Comparison of ENCODE assay signal across 1 cellular context in the genomic region with DNA sequence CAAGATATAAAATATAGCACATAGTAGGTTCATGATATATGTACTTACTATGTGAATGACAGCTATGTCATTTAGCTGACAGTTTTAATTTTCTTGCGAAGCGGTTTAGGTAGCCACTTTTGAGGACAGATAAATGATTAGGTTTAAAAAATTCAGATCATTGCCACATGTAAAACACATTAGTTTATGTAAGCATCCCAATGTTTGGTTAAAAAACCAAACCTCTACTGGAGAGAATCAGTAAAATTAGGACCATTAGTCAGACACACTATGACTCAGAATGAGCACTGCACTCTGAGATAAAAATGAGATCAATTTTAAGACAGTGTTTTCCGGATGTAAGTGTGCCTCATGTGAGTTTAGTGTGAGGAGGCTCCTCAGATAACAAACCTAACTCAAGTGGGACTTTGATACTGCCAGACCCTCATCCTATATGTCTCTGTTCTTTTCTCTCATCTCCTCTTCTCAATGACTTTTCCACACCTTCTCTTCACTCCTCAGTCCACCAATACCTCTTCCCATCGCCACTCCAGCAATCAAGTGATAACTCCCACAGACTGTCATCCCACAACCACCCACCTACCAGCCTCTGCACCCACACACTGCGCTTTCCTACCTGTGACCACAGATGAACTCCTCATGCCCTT.
A peak's percentile ranks its signal among the peaks of the same experiment; 100 is the strongest.
TF ChIP-seq lines count a peak whose summit lies in the region.

No MANE protein-coding gene starts in this region.

TF ChIP-seq in K562, 482 proteins besides CTCF, POLR2A, EP300 and RAD21 (continued from another document and continues in another):
- TF ChIP-seq, protein P1, sequence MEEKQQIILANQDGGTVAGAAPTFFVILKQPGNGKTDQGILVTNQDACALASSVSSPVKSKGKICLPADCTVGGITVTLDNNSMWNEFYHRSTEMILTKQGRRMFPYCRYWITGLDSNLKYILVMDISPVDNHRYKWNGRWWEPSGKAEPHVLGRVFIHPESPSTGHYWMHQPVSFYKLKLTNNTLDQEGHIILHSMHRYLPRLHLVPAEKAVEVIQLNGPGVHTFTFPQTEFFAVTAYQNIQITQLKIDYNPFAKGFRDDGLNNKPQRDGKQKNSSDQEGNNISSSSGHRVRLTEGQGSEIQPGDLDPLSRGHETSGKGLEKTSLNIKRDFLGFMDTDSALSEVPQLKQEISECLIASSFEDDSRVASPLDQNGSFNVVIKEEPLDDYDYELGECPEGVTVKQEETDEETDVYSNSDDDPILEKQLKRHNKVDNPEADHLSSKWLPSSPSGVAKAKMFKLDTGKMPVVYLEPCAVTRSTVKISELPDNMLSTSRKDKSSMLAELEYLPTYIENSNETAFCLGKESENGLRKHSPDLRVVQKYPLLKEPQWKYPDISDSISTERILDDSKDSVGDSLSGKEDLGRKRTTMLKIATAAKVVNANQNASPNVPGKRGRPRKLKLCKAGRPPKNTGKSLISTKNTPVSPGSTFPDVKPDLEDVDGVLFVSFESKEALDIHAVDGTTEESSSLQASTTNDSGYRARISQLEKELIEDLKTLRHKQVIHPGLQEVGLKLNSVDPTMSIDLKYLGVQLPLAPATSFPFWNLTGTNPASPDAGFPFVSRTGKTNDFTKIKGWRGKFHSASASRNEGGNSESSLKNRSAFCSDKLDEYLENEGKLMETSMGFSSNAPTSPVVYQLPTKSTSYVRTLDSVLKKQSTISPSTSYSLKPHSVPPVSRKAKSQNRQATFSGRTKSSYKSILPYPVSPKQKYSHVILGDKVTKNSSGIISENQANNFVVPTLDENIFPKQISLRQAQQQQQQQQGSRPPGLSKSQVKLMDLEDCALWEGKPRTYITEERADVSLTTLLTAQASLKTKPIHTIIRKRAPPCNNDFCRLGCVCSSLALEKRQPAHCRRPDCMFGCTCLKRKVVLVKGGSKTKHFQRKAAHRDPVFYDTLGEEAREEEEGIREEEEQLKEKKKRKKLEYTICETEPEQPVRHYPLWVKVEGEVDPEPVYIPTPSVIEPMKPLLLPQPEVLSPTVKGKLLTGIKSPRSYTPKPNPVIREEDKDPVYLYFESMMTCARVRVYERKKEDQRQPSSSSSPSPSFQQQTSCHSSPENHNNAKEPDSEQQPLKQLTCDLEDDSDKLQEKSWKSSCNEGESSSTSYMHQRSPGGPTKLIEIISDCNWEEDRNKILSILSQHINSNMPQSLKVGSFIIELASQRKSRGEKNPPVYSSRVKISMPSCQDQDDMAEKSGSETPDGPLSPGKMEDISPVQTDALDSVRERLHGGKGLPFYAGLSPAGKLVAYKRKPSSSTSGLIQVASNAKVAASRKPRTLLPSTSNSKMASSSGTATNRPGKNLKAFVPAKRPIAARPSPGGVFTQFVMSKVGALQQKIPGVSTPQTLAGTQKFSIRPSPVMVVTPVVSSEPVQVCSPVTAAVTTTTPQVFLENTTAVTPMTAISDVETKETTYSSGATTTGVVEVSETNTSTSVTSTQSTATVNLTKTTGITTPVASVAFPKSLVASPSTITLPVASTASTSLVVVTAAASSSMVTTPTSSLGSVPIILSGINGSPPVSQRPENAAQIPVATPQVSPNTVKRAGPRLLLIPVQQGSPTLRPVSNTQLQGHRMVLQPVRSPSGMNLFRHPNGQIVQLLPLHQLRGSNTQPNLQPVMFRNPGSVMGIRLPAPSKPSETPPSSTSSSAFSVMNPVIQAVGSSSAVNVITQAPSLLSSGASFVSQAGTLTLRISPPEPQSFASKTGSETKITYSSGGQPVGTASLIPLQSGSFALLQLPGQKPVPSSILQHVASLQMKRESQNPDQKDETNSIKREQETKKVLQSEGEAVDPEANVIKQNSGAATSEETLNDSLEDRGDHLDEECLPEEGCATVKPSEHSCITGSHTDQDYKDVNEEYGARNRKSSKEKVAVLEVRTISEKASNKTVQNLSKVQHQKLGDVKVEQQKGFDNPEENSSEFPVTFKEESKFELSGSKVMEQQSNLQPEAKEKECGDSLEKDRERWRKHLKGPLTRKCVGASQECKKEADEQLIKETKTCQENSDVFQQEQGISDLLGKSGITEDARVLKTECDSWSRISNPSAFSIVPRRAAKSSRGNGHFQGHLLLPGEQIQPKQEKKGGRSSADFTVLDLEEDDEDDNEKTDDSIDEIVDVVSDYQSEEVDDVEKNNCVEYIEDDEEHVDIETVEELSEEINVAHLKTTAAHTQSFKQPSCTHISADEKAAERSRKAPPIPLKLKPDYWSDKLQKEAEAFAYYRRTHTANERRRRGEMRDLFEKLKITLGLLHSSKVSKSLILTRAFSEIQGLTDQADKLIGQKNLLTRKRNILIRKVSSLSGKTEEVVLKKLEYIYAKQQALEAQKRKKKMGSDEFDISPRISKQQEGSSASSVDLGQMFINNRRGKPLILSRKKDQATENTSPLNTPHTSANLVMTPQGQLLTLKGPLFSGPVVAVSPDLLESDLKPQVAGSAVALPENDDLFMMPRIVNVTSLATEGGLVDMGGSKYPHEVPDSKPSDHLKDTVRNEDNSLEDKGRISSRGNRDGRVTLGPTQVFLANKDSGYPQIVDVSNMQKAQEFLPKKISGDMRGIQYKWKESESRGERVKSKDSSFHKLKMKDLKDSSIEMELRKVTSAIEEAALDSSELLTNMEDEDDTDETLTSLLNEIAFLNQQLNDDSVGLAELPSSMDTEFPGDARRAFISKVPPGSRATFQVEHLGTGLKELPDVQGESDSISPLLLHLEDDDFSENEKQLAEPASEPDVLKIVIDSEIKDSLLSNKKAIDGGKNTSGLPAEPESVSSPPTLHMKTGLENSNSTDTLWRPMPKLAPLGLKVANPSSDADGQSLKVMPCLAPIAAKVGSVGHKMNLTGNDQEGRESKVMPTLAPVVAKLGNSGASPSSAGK (IDR thresholded peaks at IDR 0.05): peak; percentile 57
- TF ChIP-seq RBM25 (IDR thresholded peaks at IDR 0.05; ENCODE audit: low read depth, low read length, severe bottlenecking): peak; percentile 47
- peak; percentile 96 for TF ChIP-seq JUN (IDR thresholded peaks at IDR 0.05; ENCODE audit: borderline replicate concordance, low read depth, low read length)
- no peak for TF ChIP-seq JUN (CRISPR knock-in tag; IDR thresholded peaks at IDR 0.05; ENCODE audit: borderline replicate concordance)
- TF ChIP-seq, protein P2, sequence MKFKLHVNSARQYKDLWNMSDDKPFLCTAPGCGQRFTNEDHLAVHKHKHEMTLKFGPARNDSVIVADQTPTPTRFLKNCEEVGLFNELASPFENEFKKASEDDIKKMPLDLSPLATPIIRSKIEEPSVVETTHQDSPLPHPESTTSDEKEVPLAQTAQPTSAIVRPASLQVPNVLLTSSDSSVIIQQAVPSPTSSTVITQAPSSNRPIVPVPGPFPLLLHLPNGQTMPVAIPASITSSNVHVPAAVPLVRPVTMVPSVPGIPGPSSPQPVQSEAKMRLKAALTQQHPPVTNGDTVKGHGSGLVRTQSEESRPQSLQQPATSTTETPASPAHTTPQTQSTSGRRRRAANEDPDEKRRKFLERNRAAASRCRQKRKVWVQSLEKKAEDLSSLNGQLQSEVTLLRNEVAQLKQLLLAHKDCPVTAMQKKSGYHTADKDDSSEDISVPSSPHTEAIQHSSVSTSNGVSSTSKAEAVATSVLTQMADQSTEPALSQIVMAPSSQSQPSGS (CRISPR knock-in tag; IDR thresholded peaks at IDR 0.05): no peak
- TF ChIP-seq ZFPM2 (CRISPR knock-in tag; IDR thresholded peaks at IDR 0.05): no peak
- TF ChIP-seq SMARCC2 (IDR thresholded peaks at IDR 0.05; ENCODE audit: low read depth): peak; percentile 96
- no peak for TF ChIP-seq BRD4 (IDR thresholded peaks at IDR 0.05)
- TF ChIP-seq, protein P3, sequence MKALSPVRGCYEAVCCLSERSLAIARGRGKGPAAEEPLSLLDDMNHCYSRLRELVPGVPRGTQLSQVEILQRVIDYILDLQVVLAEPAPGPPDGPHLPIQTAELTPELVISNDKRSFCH (CRISPR knock-in tag; IDR thresholded peaks at IDR 0.05): no peak
- TF ChIP-seq, protein P3 (tag; IDR thresholded peaks at IDR 0.05): no peak
- TF ChIP-seq, protein P4, sequence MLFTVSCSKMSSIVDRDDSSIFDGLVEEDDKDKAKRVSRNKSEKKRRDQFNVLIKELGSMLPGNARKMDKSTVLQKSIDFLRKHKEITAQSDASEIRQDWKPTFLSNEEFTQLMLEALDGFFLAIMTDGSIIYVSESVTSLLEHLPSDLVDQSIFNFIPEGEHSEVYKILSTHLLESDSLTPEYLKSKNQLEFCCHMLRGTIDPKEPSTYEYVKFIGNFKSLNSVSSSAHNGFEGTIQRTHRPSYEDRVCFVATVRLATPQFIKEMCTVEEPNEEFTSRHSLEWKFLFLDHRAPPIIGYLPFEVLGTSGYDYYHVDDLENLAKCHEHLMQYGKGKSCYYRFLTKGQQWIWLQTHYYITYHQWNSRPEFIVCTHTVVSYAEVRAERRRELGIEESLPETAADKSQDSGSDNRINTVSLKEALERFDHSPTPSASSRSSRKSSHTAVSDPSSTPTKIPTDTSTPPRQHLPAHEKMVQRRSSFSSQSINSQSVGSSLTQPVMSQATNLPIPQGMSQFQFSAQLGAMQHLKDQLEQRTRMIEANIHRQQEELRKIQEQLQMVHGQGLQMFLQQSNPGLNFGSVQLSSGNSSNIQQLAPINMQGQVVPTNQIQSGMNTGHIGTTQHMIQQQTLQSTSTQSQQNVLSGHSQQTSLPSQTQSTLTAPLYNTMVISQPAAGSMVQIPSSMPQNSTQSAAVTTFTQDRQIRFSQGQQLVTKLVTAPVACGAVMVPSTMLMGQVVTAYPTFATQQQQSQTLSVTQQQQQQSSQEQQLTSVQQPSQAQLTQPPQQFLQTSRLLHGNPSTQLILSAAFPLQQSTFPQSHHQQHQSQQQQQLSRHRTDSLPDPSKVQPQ (CRISPR knock-in tag; IDR thresholded peaks at IDR 0.05; ENCODE audit: borderline replicate concordance): no peak
- TF ChIP-seq TOE1 (IDR thresholded peaks at IDR 0.05; ENCODE audit: borderline replicate concordance): peak; percentile 49; the same call in 1 of the 2 replicates
- TF ChIP-seq TOE1 (CRISPR knock-in tag; IDR thresholded peaks at IDR 0.05; ENCODE audit: borderline replicate concordance, low read depth): no peak
- TF ChIP-seq ZNF644 (tag; IDR thresholded peaks at IDR 0.05; ENCODE audit: low read depth): no peak
- no peak for TF ChIP-seq ZBTB17 (CRISPR knock-in tag; IDR thresholded peaks at IDR 0.05)
- TF ChIP-seq MTF1 (CRISPR knock-in tag; IDR thresholded peaks at IDR 0.05; ENCODE audit: borderline replicate concordance): no peak
- TF ChIP-seq, protein P5, sequence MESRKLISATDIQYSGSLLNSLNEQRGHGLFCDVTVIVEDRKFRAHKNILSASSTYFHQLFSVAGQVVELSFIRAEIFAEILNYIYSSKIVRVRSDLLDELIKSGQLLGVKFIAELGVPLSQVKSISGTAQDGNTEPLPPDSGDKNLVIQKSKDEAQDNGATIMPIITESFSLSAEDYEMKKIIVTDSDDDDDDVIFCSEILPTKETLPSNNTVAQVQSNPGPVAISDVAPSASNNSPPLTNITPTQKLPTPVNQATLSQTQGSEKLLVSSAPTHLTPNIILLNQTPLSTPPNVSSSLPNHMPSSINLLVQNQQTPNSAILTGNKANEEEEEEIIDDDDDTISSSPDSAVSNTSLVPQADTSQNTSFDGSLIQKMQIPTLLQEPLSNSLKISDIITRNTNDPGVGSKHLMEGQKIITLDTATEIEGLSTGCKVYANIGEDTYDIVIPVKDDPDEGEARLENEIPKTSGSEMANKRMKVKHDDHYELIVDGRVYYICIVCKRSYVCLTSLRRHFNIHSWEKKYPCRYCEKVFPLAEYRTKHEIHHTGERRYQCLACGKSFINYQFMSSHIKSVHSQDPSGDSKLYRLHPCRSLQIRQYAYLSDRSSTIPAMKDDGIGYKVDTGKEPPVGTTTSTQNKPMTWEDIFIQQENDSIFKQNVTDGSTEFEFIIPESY (CRISPR knock-in tag; IDR thresholded peaks at IDR 0.05): no peak
- no peak for TF ChIP-seq MED1 (CRISPR knock-in tag; IDR thresholded peaks at IDR 0.05; ENCODE audit: borderline replicate concordance)
- peak; percentile 18 for TF ChIP-seq POLR2B (IDR thresholded peaks at IDR 0.05; ENCODE audit: low read depth, partially characterized antibody)
- TF ChIP-seq CREM (IDR thresholded peaks at IDR 0.05; ENCODE audit: low read depth): peak; percentile 63
- no peak for TF ChIP-seq SMARCA5 (IDR thresholded peaks at IDR 0.05)
- TF ChIP-seq HNRNPK (IDR thresholded peaks at IDR 0.05; ENCODE audit: low read depth, low read length, poor library complexity, severe bottlenecking): no peak
- peak; percentile 87 for TF ChIP-seq NCOR1 (IDR thresholded peaks at IDR 0.05)
- TF ChIP-seq, protein P6, sequence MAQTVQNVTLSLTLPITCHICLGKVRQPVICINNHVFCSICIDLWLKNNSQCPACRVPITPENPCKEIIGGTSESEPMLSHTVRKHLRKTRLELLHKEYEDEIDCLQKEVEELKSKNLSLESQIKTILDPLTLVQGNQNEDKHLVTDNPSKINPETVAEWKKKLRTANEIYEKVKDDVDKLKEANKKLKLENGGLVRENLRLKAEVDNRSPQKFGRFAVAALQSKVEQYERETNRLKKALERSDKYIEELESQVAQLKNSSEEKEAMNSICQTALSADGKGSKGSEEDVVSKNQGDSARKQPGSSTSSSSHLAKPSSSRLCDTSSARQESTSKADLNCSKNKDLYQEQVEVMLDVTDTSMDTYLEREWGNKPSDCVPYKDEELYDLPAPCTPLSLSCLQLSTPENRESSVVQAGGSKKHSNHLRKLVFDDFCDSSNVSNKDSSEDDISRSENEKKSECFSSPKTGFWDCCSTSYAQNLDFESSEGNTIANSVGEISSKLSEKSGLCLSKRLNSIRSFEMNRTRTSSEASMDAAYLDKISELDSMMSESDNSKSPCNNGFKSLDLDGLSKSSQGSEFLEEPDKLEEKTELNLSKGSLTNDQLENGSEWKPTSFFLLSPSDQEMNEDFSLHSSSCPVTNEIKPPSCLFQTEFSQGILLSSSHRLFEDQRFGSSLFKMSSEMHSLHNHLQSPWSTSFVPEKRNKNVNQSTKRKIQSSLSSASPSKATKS (CRISPR knock-in tag; IDR thresholded peaks at IDR 0.05): no peak
- TF ChIP-seq FOXJ3 (CRISPR knock-in tag; IDR thresholded peaks at IDR 0.05): no peak
- no peak for TF ChIP-seq BRF1 (IDR thresholded peaks at IDR 0.05; ENCODE audit: borderline replicate concordance, extremely low read depth, insufficient read length)
- TF ChIP-seq, protein P7, sequence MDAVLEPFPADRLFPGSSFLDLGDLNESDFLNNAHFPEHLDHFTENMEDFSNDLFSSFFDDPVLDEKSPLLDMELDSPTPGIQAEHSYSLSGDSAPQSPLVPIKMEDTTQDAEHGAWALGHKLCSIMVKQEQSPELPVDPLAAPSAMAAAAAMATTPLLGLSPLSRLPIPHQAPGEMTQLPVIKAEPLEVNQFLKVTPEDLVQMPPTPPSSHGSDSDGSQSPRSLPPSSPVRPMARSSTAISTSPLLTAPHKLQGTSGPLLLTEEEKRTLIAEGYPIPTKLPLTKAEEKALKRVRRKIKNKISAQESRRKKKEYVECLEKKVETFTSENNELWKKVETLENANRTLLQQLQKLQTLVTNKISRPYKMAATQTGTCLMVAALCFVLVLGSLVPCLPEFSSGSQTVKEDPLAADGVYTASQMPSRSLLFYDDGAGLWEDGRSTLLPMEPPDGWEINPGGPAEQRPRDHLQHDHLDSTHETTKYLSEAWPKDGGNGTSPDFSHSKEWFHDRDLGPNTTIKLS (IDR thresholded peaks at IDR 0.05; ENCODE audit: borderline replicate concordance, low read depth): no peak
- TF ChIP-seq, protein P8, sequence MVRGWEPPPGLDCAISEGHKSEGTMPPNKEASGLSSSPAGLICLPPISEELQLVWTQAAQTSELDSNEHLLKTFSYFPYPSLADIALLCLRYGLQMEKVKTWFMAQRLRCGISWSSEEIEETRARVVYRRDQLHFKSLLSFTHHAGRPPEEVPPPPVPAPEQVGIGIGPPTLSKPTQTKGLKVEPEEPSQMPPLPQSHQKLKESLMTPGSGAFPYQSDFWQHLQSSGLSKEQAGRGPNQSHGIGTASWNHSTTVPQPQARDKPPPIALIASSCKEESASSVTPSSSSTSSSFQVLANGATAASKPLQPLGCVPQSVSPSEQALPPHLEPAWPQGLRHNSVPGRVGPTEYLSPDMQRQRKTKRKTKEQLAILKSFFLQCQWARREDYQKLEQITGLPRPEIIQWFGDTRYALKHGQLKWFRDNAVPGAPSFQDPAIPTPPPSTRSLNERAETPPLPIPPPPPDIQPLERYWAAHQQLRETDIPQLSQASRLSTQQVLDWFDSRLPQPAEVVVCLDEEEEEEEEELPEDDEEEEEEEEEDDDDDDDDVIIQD (CRISPR knock-in tag; IDR thresholded peaks at IDR 0.05): no peak
- no peak for TF ChIP-seq XRCC5 (IDR thresholded peaks at IDR 0.05; ENCODE audit: low read depth, low read length)
- no peak for TF ChIP-seq MXI1 (IDR thresholded peaks at IDR 0.05; ENCODE audit: low read depth, low read length)
